Comparison of ENCODE assay signal across 19 cellular contexts in genomic region chr11:36122715-36123114, GRCh38.
DNase-seq lines count a peak whose midpoint lies in the region; ATAC-seq, FAIRE-seq and TF ChIP-seq lines count a peak whose summit lies in the region.
"Had no signal": no experiment of that assay in that cellular context is flagged by ENCODE, and none has a peak within 500 bp of the region (broad histone marks: within the 10 kb centered on the region; RNA-seq: fewer than 3 reads in every experiment).

No MANE protein-coding gene starts in this region.

- no peak for ATAC-seq in K562
- ATAC-seq: HCT116, T-cell had no signal

- CTCF ChIA-PET in K562 (lab: Yijun Ruan, JAX; ENCODE audit: low intra/inter-chr PET ratio), result no interaction called here

- H3K9me3 ChIP-seq in K562 (replicated peaks; ENCODE audit: control insufficient read depth, insufficient read depth, low read depth, low read length) (no peaks in the 10 kb centered on the region), ovary (no peaks in the 10 kb centered on the region)
- H3K9me3 ChIP-seq: SJSA1 had no signal

- TF ChIP-seq EP300 in K562 (IDR thresholded peaks at IDR 0.05; ENCODE audit: low read length) (no peak), ovary (IDR thresholded peaks at IDR 0.05) (no peak)

- TF ChIP-seq POLR2A in K562 (conservative IDR thresholded peaks at IDR 0.05) (no peak), lower leg skin (IDR thresholded peaks at IDR 0.05) (no peak), ovary (IDR thresholded peaks at IDR 0.05) (no peak)

- H3K9me1 ChIP-seq in K562 (ENCODE audit: control insufficient read depth, insufficient read depth, low read length), result no peaks in the 10 kb centered on the region

- no peak overlapping the region for H3K4me3 ChIP-seq in K562
- H3K4me3 ChIP-seq in fibroblast of villous mesenchyme (ENCODE audit: low read depth, low read length), result no peak overlapping the region
- no peak overlapping the region for H3K4me3 ChIP-seq in lower leg skin (ENCODE audit: low read depth, poor library complexity, severe bottlenecking)
- no peak overlapping the region for H3K4me3 ChIP-seq in ovary
- H3K4me3 ChIP-seq: SJSA1 had no signal

- H3K27me3 ChIP-seq in K562 (ENCODE audit: control insufficient read depth in 2 of 2, insufficient read depth in 2 of 2, low read length in 2 of 2), result no peaks in the 10 kb centered on the region
- H3K27me3 ChIP-seq in ovary, result no peaks in the 10 kb centered on the region
- H3K27me3 ChIP-seq: SJSA1 had no signal

- H3K4me1 ChIP-seq in K562 (replicated peaks in 1 of 2; ENCODE audit: control insufficient read depth in 2 of 2, insufficient read depth in 2 of 2, low read length in 2 of 2) (peaks cover 11 to 31% of the 10 kb centered on the region in 2 experiments; a peak in 4 of 5 replicates), ovary (ENCODE audit: insufficient read depth) (peaks cover 9% of the 10 kb centered on the region)

- peaks cover 23% of the 10 kb centered on the region for H3K27me3 Mint-ChIP-seq in T-helper 2 cell treated with Interferon-gamma antibody and Interleukin-4, amounts not matched to agents 5 μg/mL and 100 μg/mL, for 36 hours (ENCODE audit: low read depth)

- no peak overlapping the region for H3K9ac ChIP-seq in K562 (ENCODE audit: insufficient read depth in 1 of 2, low read depth in 2 of 2, low read length in 2 of 2)

- DNase-seq in EL (peak; percentile 33), NCI-H226 (peak; percentile 31), K562 (ENCODE audit: extremely low read depth in 1 of 4, low spot score in 3 of 4) (no peak), fibroblast of villous mesenchyme (ENCODE audit: low read depth) (peak; percentile 39), lower leg skin (ENCODE audit: low spot score in 2 of 2) (no peak), ovary (no peak), NK-92 (lab: John Stamatoyannopoulos, UW; ENCODE audit: unreplicated experiment) (no peak)
- no peak for DNase-seq in T-helper 2 cell treated with Interferon-gamma antibody and Interleukin-4, amounts not matched to agents 5 μg/mL and 100 μg/mL, for 36 hours (ENCODE audit: low spot score)
- DNase-seq: DMS153, KBM-7, NCI-H187 treated with DMSO at 0.1 percent for 48 hours, NCI-H774, RPMI8226, T-cell had no signal

- H3K79me2 ChIP-seq in K562 (ENCODE audit: control insufficient read depth, insufficient read depth, low read length), result no peaks in the 10 kb centered on the region

- POLR2A ChIA-PET in K562 (lab: Yijun Ruan, JAX), result interaction anchor here (0.5 kb wide), 1 partner anchor 716 kb away, joined by 3 read pairs; no protein-coding TSS in a partner anchor

- peaks cover 2% of the 10 kb centered on the region for H3K4me1 Mint-ChIP-seq in T-helper 2 cell treated with Interferon-gamma antibody and Interleukin-4, amounts not matched to agents 5 μg/mL and 100 μg/mL, for 36 hours (ENCODE audit: low read depth)
- H3K4me1 Mint-ChIP-seq: T-cell had no signal

- no peaks in the 10 kb centered on the region for H3K9me3 Mint-ChIP-seq in T-helper 2 cell treated with Interferon-gamma antibody and Interleukin-4, amounts not matched to agents 5 μg/mL and 100 μg/mL, for 36 hours
- H3K9me3 Mint-ChIP-seq: T-cell had no signal

- in situ Hi-C loops in K562 (cut with MboI), result no loop called here

- H2AFZ ChIP-seq in K562 (ENCODE audit: low read depth, low read length), result no peak overlapping the region

- H3K4me2 ChIP-seq in K562 (ENCODE audit: insufficient read depth, low read length), result no peak overlapping the region

- no peak overlapping the region for H3K4me3 Mint-ChIP-seq in T-helper 2 cell treated with Interferon-gamma antibody and Interleukin-4, amounts not matched to agents 5 μg/mL and 100 μg/mL, for 36 hours
- H3K4me3 Mint-ChIP-seq: T-cell had no signal

- H3K27ac Mint-ChIP-seq in T-helper 2 cell treated with Interferon-gamma antibody and Interleukin-4, amounts not matched to agents 5 μg/mL and 100 μg/mL, for 36 hours, result no peak overlapping the region
- H3K27ac Mint-ChIP-seq: T-cell had no signal

- H3K36me3 ChIP-seq in K562 (ENCODE audit: control insufficient read depth, insufficient read depth, low read length), result no peaks in the 10 kb centered on the region
- no peaks in the 10 kb centered on the region for H3K36me3 ChIP-seq in ovary
- H3K36me3 ChIP-seq: SJSA1 had no signal

- BruUV-seq in K562 (replicated peaks; lab: Mats Ljungman, UMichigan), result no TSS peak

- H3K36me3 Mint-ChIP-seq in T-helper 2 cell treated with Interferon-gamma antibody and Interleukin-4, amounts not matched to agents 5 μg/mL and 100 μg/mL, for 36 hours (ENCODE audit: low read depth), result no peaks in the 10 kb centered on the region
- H3K36me3 Mint-ChIP-seq: T-cell had no signal

- H3K27ac ChIP-seq in K562 (ENCODE audit: extremely low read depth, low read depth, low read length) (no peak overlapping the region), ovary (no peak overlapping the region)
- H3K27ac ChIP-seq: C4-2B, SJSA1 had no signal

- TF ChIP-seq CTCF in K562 (IDR thresholded peaks at IDR 0.05 in 2 of 3, conservative IDR thresholded peaks at IDR 0.05 in 1 of 3; ENCODE audit: insufficient read depth in 2 of 3, low read depth in 1 of 3, low read length in 3 of 3), result no peak
- TF ChIP-seq CTCF in fibroblast of villous mesenchyme (IDR thresholded peaks at IDR 0.05; ENCODE audit: insufficient read depth, low read depth, low read length), result no peak
- TF ChIP-seq CTCF in lower leg skin (IDR thresholded peaks at IDR 0.05), result no peak
- no peak for TF ChIP-seq CTCF in ovary (IDR thresholded peaks at IDR 0.05)

- H4K20me1 ChIP-seq in K562 (replicated peaks; ENCODE audit: control insufficient read depth, insufficient read depth, low read length), result no peaks in the 10 kb centered on the region

- intact Hi-C loops in K562 (cut with micrococcal nuclease), result no loop called here
- intact Hi-C loops in lower leg skin (cut with DNase I; ENCODE audit: low total_unique reads), result no loop called here
- intact Hi-C loops in ovary (cut with DNase I), result loop anchor here in 1 of 4 donors (10.0 kb wide), 2 partner anchors 168 to 298 kb away; no protein-coding TSS in a partner anchor

- peak; percentile 15 for FAIRE-seq in K562 (lab: Jason Lieb, UNC)
- FAIRE-seq: G401.6, GM12891 had no signal

- no peak; a peak in 1 of 4 replicates for TF ChIP-seq RAD21 in K562 (CRISPR knock-in tag; conservative IDR thresholded peaks at IDR 0.05 in 1 of 2, IDR thresholded peaks at IDR 0.05 in 1 of 2)

- 34% methylated on average over 3 of the region's 3 CpGs for WGBS in K562 (ENCODE audit: insufficient coverage, low coverage, missing lambda C conversion rate)
- 51 to 63% methylated on average over 3 of the region's 3 CpGs for WGBS in lower leg skin, 2 donors
- 18 to 32% (median 23%) methylated on average over 3 of the region's 3 CpGs for WGBS in ovary, 3 donors

TF ChIP-seq in K562, 482 proteins besides CTCF, POLR2A, EP300 and RAD21:
- no peak for TF ChIP-seq GTF2E2 (tag; IDR thresholded peaks at IDR 0.05)
- no peak for TF ChIP-seq NFXL1 (CRISPR knock-in tag; IDR thresholded peaks at IDR 0.05)
- no peak for TF ChIP-seq ZNF586 (CRISPR knock-in tag; conservative IDR thresholded peaks at IDR 0.05)
- no peak for TF ChIP-seq HNRNPK (IDR thresholded peaks at IDR 0.05; ENCODE audit: low read depth, low read length, poor library complexity, severe bottlenecking)
- TF ChIP-seq ESRRB (CRISPR knock-in tag; IDR thresholded peaks at IDR 0.05; ENCODE audit: borderline replicate concordance), result no peak
- TF ChIP-seq SP1 (CRISPR knock-in tag; IDR thresholded peaks at IDR 0.05), result no peak
- TF ChIP-seq ZFPM2 (CRISPR knock-in tag; IDR thresholded peaks at IDR 0.05), result no peak
- no peak for TF ChIP-seq SRSF3 (IDR thresholded peaks at IDR 0.05; ENCODE audit: insufficient read depth, low read length)
- TF ChIP-seq MTF1 (CRISPR knock-in tag; IDR thresholded peaks at IDR 0.05; ENCODE audit: borderline replicate concordance), result no peak
- no peak for TF ChIP-seq ZNF311 (CRISPR knock-in tag; IDR thresholded peaks at IDR 0.05)
- no peak for TF ChIP-seq HES1 (IDR thresholded peaks at IDR 0.05; ENCODE audit: low read depth)
- TF ChIP-seq FOXK2 (conservative IDR thresholded peaks at IDR 0.05 in 1 of 2, IDR thresholded peaks at IDR 0.05 in 1 of 2; ENCODE audit: low read depth in 2 of 2), result no peak
- TF ChIP-seq UBTF (IDR thresholded peaks at IDR 0.05; ENCODE audit: borderline replicate concordance in 1 of 2, low read depth in 2 of 2, low read length in 2 of 2), result no peak
- TF ChIP-seq BACH1 (tag; IDR thresholded peaks at IDR 0.05), result no peak

Comparison
In these comparisons a context has a peak if more than half of its experiments do, and no peak if none do; other contexts are left out.
1. DNase-seq: peak in EL (single experiment), NCI-H226 (single experiment) and fibroblast of villous mesenchyme (single experiment); none in K562 (0 of 4), lower leg skin (0 of 2), ovary (0 of 5), NK-92 (single experiment) and T-helper 2 cell treated with Interferon-gamma antibody and Interleukin-4, amounts not matched to agents 5 μg/mL and 100 μg/mL, for 36 hours (single experiment).